ENCODE assay signal across 27 cellular contexts in the genomic region with DNA sequence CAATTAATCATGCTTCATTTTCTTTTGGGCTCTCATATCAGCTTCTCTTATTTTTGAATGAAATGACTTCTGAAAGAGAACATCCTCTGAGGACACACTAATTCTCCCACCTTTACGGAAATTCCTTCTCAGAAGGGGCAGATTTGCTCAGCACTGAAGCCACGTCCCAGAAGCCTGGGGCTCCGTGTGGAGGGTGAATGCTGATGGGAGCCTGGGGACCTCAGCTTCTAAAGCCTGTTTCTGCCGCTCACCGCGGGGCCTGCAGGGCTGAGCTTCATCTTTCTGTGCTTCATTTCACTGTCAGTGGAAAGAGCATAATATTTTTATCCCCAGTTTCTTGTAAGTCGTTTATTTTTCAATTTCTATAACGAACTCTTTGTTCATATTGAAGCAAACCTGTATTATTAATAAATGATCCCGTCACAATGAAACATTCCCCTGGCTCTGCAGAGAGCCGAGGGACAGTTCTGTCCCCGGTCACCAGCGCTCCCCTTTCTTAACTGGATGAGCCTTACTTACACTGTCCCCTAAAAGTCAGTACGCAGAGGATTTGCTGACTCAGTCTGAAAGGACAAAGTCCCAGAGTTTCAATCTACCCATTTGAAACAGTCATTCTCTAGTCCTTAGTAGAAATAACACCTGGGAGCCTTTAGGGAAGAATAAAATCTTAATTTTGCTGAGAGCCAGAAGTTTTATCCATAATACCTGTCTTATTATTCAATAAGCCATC.
"Had no signal": no experiment of that assay in that cellular context is flagged by ENCODE, and none has a peak within 500 bp of the region (broad histone marks: within the 10 kb centered on the region; RNA-seq: fewer than 3 reads in every experiment).

No MANE protein-coding gene starts in this region.

- H3K4me3 Mint-ChIP-seq: activated T-cell treated with anti-CD3 and anti-CD28 coated beads, Interleukin-2, amount 50 U/mL, for 72 hours; central memory CD8-positive, alpha-beta T cell; dendritic cell treated with granulocyte-macrophage colony-stimulating factor and Interleukin-4, amounts not matched to agents 40 ng/mL and 50 ng/mL, for 4 days; natural killer cell treated with Interleukin-12 subunit alpha and Interleukin-12 subunit beta and Interleukin-15 and Interleukin-18, amount 100 ng/mL, for 72 hours; stimulated activated memory B cell treated with anti-CD40 and anti-IgM and Interleukin-4, amounts not matched to agents 10 μg/mL and 1 μg/mL and 100 μg/mL, for 72 hours; stimulated activated naive CD8-positive, alpha-beta T cell treated with anti-CD3 and anti-CD28 coated beads, Interleukin-15, amount 100 ng/mL, for 72 hours; T-cell; T-helper 2 cell treated with Interferon-gamma antibody and Interleukin-4, amounts not matched to agents 5 μg/mL and 100 μg/mL, for 36 hours; type B pancreatic cell had no signal

- H3K36me3 ChIP-seq: esophagus squamous epithelium, uterus had no signal

- DNase-seq: activated CD4-positive, alpha-beta T cell treated with anti-CD3 and anti-CD28 coated beads for 4 hours; activated CD4-positive, alpha-beta T cell treated with anti-CD3 and anti-CD28 coated beads, Interleukin-2, amount 50 U/mL, for 4 hours; activated naive CD4-positive, alpha-beta T cell; activated T-cell treated with anti-CD3 and anti-CD28 coated beads for 4 hours; activated T-cell treated with anti-CD3 and anti-CD28 coated beads, Interleukin-2, amount 50 U/mL, for 72 hours; esophagus squamous epithelium; stimulated activated CD4-positive, alpha-beta T cell treated with anti-CD3 and anti-CD28 coated beads, Interleukin-1b, Interleukin-23, amount 100 ng/mL, for 48 hours; stimulated activated CD4-positive, alpha-beta T cell treated with anti-CD3 and anti-CD28 coated beads, Interleukin-4, amount 100 ng/mL, for 4 hours; stimulated activated CD8-positive, alpha-beta memory T cell treated with anti-CD3 and anti-CD28 coated beads, Interleukin-4, amount 100 ng/mL, for 48 hours; stimulated activated naive CD8-positive, alpha-beta T cell treated with anti-CD3 and anti-CD28 coated beads, Interleukin-15, amount 100 ng/mL, for 72 hours; substantia nigra; T-cell; uterus had no signal

- H3K9me3 ChIP-seq: esophagus squamous epithelium, uterus had no signal

- H3K4me3 ChIP-seq: esophagus squamous epithelium, hepatocyte, skin epidermis, uterus had no signal

- H3K9me3 Mint-ChIP-seq: stimulated activated memory B cell treated with anti-CD40 and anti-IgM and Interleukin-4, amounts not matched to agents 10 μg/mL and 1 μg/mL and 100 μg/mL, for 72 hours had no signal

- H3K27me3 ChIP-seq: esophagus squamous epithelium, hepatocyte, uterus had no signal

- H3K27ac ChIP-seq: epithelial cell of prostate, esophagus squamous epithelium, hepatocyte, skin epidermis, uterus had no signal

- H3K27me3 Mint-ChIP-seq: central memory CD8-positive, alpha-beta T cell; dendritic cell treated with granulocyte-macrophage colony-stimulating factor and Interleukin-4, amounts not matched to agents 40 ng/mL and 50 ng/mL, for 4 days; natural killer cell treated with Interleukin-12 subunit alpha and Interleukin-12 subunit beta and Interleukin-15 and Interleukin-18, amount 100 ng/mL, for 72 hours; stimulated activated memory B cell treated with anti-CD40 and anti-IgM and Interleukin-4, amounts not matched to agents 10 μg/mL and 1 μg/mL and 100 μg/mL, for 72 hours; stimulated activated naive CD8-positive, alpha-beta T cell treated with anti-CD3 and anti-CD28 coated beads, Interleukin-15, amount 100 ng/mL, for 72 hours; T-cell; type B pancreatic cell had no signal

- H3K36me3 Mint-ChIP-seq: activated naive CD4-positive, alpha-beta T cell treated with anti-CD3 and anti-CD28 coated beads, Interleukin-2, amount 50 U/mL, for 72 hours; natural killer cell treated with Interleukin-12 subunit alpha and Interleukin-12 subunit beta and Interleukin-15 and Interleukin-18, amount 100 ng/mL, for 72 hours; stimulated activated memory B cell treated with anti-CD40 and anti-IgM and Interleukin-4, amounts not matched to agents 10 μg/mL and 1 μg/mL and 100 μg/mL, for 72 hours; T-cell; type B pancreatic cell had no signal

- H3K4me2 ChIP-seq: hepatocyte had no signal

- H3K4me1 ChIP-seq: esophagus squamous epithelium, uterus had no signal

- H3K4me1 Mint-ChIP-seq: central memory CD8-positive, alpha-beta T cell; stimulated activated memory B cell treated with anti-CD40 and anti-IgM and Interleukin-4, amounts not matched to agents 10 μg/mL and 1 μg/mL and 100 μg/mL, for 72 hours; stimulated activated naive CD8-positive, alpha-beta T cell treated with anti-CD3 and anti-CD28 coated beads, Interleukin-15, amount 100 ng/mL, for 72 hours; T-cell had no signal

- H3K79me2 ChIP-seq: hepatocyte had no signal

- H3K27ac Mint-ChIP-seq: activated T-cell treated with anti-CD3 and anti-CD28 coated beads, Interleukin-2, amount 50 U/mL, for 72 hours; dendritic cell treated with granulocyte-macrophage colony-stimulating factor and Interleukin-4, amounts not matched to agents 40 ng/mL and 50 ng/mL, for 4 days; natural killer cell treated with Interleukin-12 subunit alpha and Interleukin-12 subunit beta and Interleukin-15 and Interleukin-18, amount 100 ng/mL, for 72 hours; stimulated activated memory B cell treated with anti-CD40 and anti-IgM and Interleukin-4, amounts not matched to agents 10 μg/mL and 1 μg/mL and 100 μg/mL, for 72 hours; stimulated activated naive CD8-positive, alpha-beta T cell treated with anti-CD3 and anti-CD28 coated beads, Interleukin-15, amount 100 ng/mL, for 72 hours; T-cell; T-helper 2 cell treated with Interferon-gamma antibody and Interleukin-4, amounts not matched to agents 5 μg/mL and 100 μg/mL, for 36 hours; type B pancreatic cell had no signal

- ATAC-seq: activated naive CD4-positive, alpha-beta T cell treated with anti-CD3 and anti-CD28 coated beads, Interleukin-2, amount 50 U/mL, for 72 hours; activated T-cell treated with anti-CD3 and anti-CD28 coated beads, Interleukin-2, amount 50 U/mL, for 72 hours; natural killer cell treated with Interleukin-12 subunit alpha and Interleukin-12 subunit beta and Interleukin-15 and Interleukin-18, amount 100 ng/mL, for 72 hours; sciatic nerve; stimulated activated memory B cell treated with anti-CD40 and anti-IgM and Interleukin-4, amounts not matched to agents 10 μg/mL and 1 μg/mL and 100 μg/mL, for 72 hours; stimulated activated naive CD8-positive, alpha-beta T cell treated with anti-CD3 and anti-CD28 coated beads, Interleukin-15, amount 100 ng/mL, for 72 hours; T-cell had no signal

- H2AFZ ChIP-seq: hepatocyte had no signal

- FAIRE-seq: bronchial epithelial cell, endometrium, frontal cortex had no signal
